9 cellular contexts compared by ENCODE assay signal in the genomic region with DNA sequence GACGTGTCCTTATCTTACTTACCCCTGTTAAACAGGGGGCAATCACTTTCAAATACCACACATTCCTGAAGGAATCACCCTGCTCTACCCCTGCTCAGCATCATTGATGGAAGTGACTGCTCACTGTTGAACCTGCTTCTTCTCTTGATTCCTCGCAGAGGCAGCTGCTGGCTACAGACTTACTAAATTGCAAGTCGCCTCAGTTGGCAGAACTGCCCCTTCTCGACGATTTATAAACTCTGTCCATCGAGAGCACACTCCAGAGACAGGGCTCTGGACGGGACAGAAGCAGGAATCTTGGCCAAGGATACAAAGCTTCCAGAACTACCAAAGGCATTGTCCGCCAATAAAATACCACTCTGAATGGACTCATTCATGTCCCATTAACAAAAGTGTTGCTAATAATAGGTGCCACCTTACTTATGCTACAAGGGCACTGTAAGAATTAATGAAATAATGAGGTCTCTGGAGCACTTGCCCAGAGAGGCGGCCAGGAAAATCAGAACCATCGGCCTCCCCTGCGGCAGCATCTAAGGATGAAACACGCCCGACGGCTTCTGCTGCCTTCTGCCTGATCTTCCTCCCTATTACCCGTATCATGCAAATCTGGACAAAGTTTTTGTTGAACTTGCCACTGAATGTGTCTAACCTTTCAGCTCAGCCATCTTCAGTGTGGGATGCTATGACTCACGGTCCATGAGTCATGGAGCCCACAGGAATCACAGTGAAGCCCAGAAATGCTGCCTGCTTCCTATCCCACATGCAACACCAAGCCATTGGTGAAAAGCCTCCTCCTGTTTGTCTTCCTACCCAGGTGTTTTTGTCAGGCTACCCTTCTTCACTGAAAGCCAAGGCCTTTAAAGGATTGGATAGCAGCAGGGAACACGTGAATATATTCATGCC.
DNase-seq lines count a peak whose midpoint lies in the region; ATAC-seq, FAIRE-seq and TF ChIP-seq lines count a peak whose summit lies in the region.
"Had no signal": no experiment of that assay in that cellular context is flagged by ENCODE, and none has a peak within 500 bp of the region (broad histone marks: within the 10 kb centered on the region; RNA-seq: fewer than 3 reads in every experiment).

No MANE protein-coding gene starts in this region.

- DNase-seq in AG08396 (ENCODE audit: low spot score) (peak; percentile 84), Kasumi-1 (lab: John Stamatoyannopoulos, UW) (peak; percentile 31 to 32), K562 (ENCODE audit: extremely low read depth in 1 of 4, low spot score in 3 of 4) (peak in 1 of 4 experiments; percentile 7), right lobe of liver (peak in 1 of 3 donors; percentile 30), colonic mucosa (no peak), NCI-H2081 treated with DMSO at 0.1 percent for 48 hours (lab: John Stamatoyannopoulos, UW) (no peak)
- peak; percentile 14 to 40 for DNase-seq in stimulated activated CD8-positive, alpha-beta memory T cell treated with anti-CD3 and anti-CD28 coated beads, Interleukin-2, amount 100 ng/mL, for 48 hours (ENCODE audit: low read depth in 2 of 2)

- FAIRE-seq in K562 (lab: Jason Lieb, UNC), result peak; percentile 71
- FAIRE-seq: GM18507 had no signal

- peaks cover 3 to 12% of the 10 kb centered on the region in 2 experiments; a peak in 3 of 5 replicates for H3K27me3 ChIP-seq in K562 (ENCODE audit: control insufficient read depth in 2 of 2, insufficient read depth in 2 of 2, low read length in 2 of 2)
- H3K27me3 ChIP-seq in right lobe of liver, result no peaks in the 10 kb centered on the region
- H3K27me3 ChIP-seq in colonic mucosa, result no peaks in the 10 kb centered on the region

- TF ChIP-seq CTCF in K562 (IDR thresholded peaks at IDR 0.05 in 2 of 3, conservative IDR thresholded peaks at IDR 0.05 in 1 of 3; ENCODE audit: insufficient read depth in 2 of 3, low read depth in 1 of 3, low read length in 3 of 3), result no peak
- TF ChIP-seq CTCF in right lobe of liver (IDR thresholded peaks at IDR 0.05), result no peak
- no peak for TF ChIP-seq CTCF in colonic mucosa (IDR thresholded peaks at IDR 0.05)

- no peaks in the 10 kb centered on the region for H3K9me1 ChIP-seq in K562 (ENCODE audit: control insufficient read depth, insufficient read depth, low read length)

- no peaks in the 10 kb centered on the region for H3K36me3 ChIP-seq in K562 (ENCODE audit: control insufficient read depth, insufficient read depth, low read length)
- H3K36me3 ChIP-seq in right lobe of liver, result no peaks in the 10 kb centered on the region
- no peaks in the 10 kb centered on the region for H3K36me3 ChIP-seq in colonic mucosa

- H3K9me3 ChIP-seq in K562 (replicated peaks; ENCODE audit: control insufficient read depth, insufficient read depth, low read depth, low read length) (no peaks in the 10 kb centered on the region), right lobe of liver (no peaks in the 10 kb centered on the region), colonic mucosa (no peaks in the 10 kb centered on the region)

- no TSS peak for BruUV-seq in K562 (replicated peaks; lab: Mats Ljungman, UMichigan)

- TF ChIP-seq RAD21 in K562 (CRISPR knock-in tag; conservative IDR thresholded peaks at IDR 0.05 in 1 of 2, IDR thresholded peaks at IDR 0.05 in 1 of 2), result no peak

- CTCF ChIA-PET in K562 (lab: Yijun Ruan, JAX; ENCODE audit: low intra/inter-chr PET ratio), result no interaction called here

- in situ Hi-C loops in K562 (cut with MboI), result no loop called here

- TF ChIP-seq POLR2A in K562 (conservative IDR thresholded peaks at IDR 0.05) (no peak), right lobe of liver (IDR thresholded peaks at IDR 0.05) (no peak)

- intact Hi-C loops in K562 (cut with micrococcal nuclease), result no loop called here
- intact Hi-C loops in right lobe of liver (cut with DNase I), result no loop called here
- intact Hi-C loops in colonic mucosa (cut with DNase I), result no loop called here

- no peaks in the 10 kb centered on the region for H3K4me1 ChIP-seq in K562 (replicated peaks in 1 of 2; ENCODE audit: control insufficient read depth in 2 of 2, insufficient read depth in 2 of 2, low read length in 2 of 2)
- no peaks in the 10 kb centered on the region for H3K4me1 ChIP-seq in right lobe of liver
- no peaks in the 10 kb centered on the region for H3K4me1 ChIP-seq in colonic mucosa

- POLR2A ChIA-PET in K562 (lab: Yijun Ruan, JAX), result no interaction called here

- H3K4me3 ChIP-seq in K562 (no peak overlapping the region), right lobe of liver (no peak overlapping the region), colonic mucosa (no peak overlapping the region)

- H3K79me2 ChIP-seq in K562 (ENCODE audit: control insufficient read depth, insufficient read depth, low read length), result no peaks in the 10 kb centered on the region

- no peak for TF ChIP-seq EP300 in K562 (IDR thresholded peaks at IDR 0.05; ENCODE audit: low read length)

- no peak overlapping the region for H3K4me2 ChIP-seq in K562 (ENCODE audit: insufficient read depth, low read length)

- WGBS in K562 (ENCODE audit: insufficient coverage, low coverage, missing lambda C conversion rate), result under 1% methylated on average over 17 of the region's 17 CpGs
- WGBS in right lobe of liver (ENCODE audit: insufficient coverage, low coverage, low lambda C conversion rate, missing lambda C conversion rate), result 90% methylated on average over 11 of the region's 17 CpGs

- ATAC-seq in K562 (no peak), right lobe of liver (peak in 3 of 4 donors; percentile 10 to 93 (median 46)), HG02678 (IDR thresholded peaks at IDR 0.05; ENCODE audit: unreplicated experiment) (no peak)

- H4K20me1 ChIP-seq in K562 (replicated peaks; ENCODE audit: control insufficient read depth, insufficient read depth, low read length), result no peaks in the 10 kb centered on the region

- H3K9ac ChIP-seq in K562 (ENCODE audit: insufficient read depth in 1 of 2, low read depth in 2 of 2, low read length in 2 of 2) (no peak overlapping the region), colonic mucosa (ENCODE audit: low read depth in 2 of 2, low read length in 2 of 2) (no peak overlapping the region)

- no peak overlapping the region for H3K27ac ChIP-seq in K562 (ENCODE audit: extremely low read depth, low read depth, low read length)
- no peak overlapping the region for H3K27ac ChIP-seq in right lobe of liver
- no peak overlapping the region for H3K27ac ChIP-seq in colonic mucosa

- no peak overlapping the region for H2AFZ ChIP-seq in K562 (ENCODE audit: low read depth, low read length)

TF ChIP-seq in K562, 482 proteins besides CTCF, POLR2A, EP300 and RAD21 (continues in another document):
- no peak for TF ChIP-seq ZNF444 (CRISPR knock-in tag; IDR thresholded peaks at IDR 0.05)
- TF ChIP-seq RBM34 (IDR thresholded peaks at IDR 0.05; ENCODE audit: borderline replicate concordance, insufficient read depth, low read length), result no peak
- no peak for TF ChIP-seq TBL1XR1 (IDR thresholded peaks at IDR 0.05; ENCODE audit: low read length in 2 of 2)
- TF ChIP-seq JUN (IDR thresholded peaks at IDR 0.05; ENCODE audit: borderline replicate concordance, low read depth, low read length), result 0 out of 2 replicates have a peak, but pooled peaks have one; percentile 54
- TF ChIP-seq JUN (CRISPR knock-in tag; IDR thresholded peaks at IDR 0.05; ENCODE audit: borderline replicate concordance), result no peak
- no peak for TF ChIP-seq ZC3H8 (IDR thresholded peaks at IDR 0.05)
- no peak for TF ChIP-seq ATF1 (CRISPR knock-in tag; IDR thresholded peaks at IDR 0.05)
- no peak for TF ChIP-seq ATF1 (tag; IDR thresholded peaks at IDR 0.05)
- TF ChIP-seq ZBTB34 (CRISPR knock-in tag; IDR thresholded peaks at IDR 0.05), result no peak
- TF ChIP-seq GABPA (tag; conservative IDR thresholded peaks at IDR 0.05; ENCODE audit: low read depth), result no peak
- no peak for TF ChIP-seq PML (IDR thresholded peaks at IDR 0.05; ENCODE audit: low read length)
- TF ChIP-seq RBM14 (IDR thresholded peaks at IDR 0.05; ENCODE audit: borderline replicate concordance, insufficient read depth, low read depth, low read length), result no peak
- TF ChIP-seq SMAD4 (CRISPR knock-in tag; conservative IDR thresholded peaks at IDR 0.05), result no peak
- peak in 1 of 2 experiments; percentile 53; a peak in 2 of 4 replicates for TF ChIP-seq KDM1A (IDR thresholded peaks at IDR 0.05)
- peak; percentile 59 for TF ChIP-seq ATF3 (IDR thresholded peaks at IDR 0.05)
- TF ChIP-seq ATF3 (CRISPR knock-in tag; conservative IDR thresholded peaks at IDR 0.05), result no peak
- no peak for TF ChIP-seq CBX5 (IDR thresholded peaks at IDR 0.05; ENCODE audit: borderline replicate concordance, low read depth)
- no peak for TF ChIP-seq ZNF232 (CRISPR knock-in tag; IDR thresholded peaks at IDR 0.05)
- TF ChIP-seq RCOR1 (IDR thresholded peaks at IDR 0.05; ENCODE audit: borderline replicate concordance in 1 of 2, low read depth in 2 of 2, low read length in 2 of 2), result 0 out of 4 replicates have a peak, but pooled peaks of 1 of the 2 experiments have one; percentile 15
- no peak for TF ChIP-seq HIVEP1 (CRISPR knock-in tag; IDR thresholded peaks at IDR 0.05)
- no peak for TF ChIP-seq ZNF707 (CRISPR knock-in tag; conservative IDR thresholded peaks at IDR 0.05)
- TF ChIP-seq COPS2 (conservative IDR thresholded peaks at IDR 0.05), result no peak
- no peak for TF ChIP-seq ZNF174 (CRISPR knock-in tag; IDR thresholded peaks at IDR 0.05)
- no peak for TF ChIP-seq SIN3B (IDR thresholded peaks at IDR 0.05; ENCODE audit: low read depth)
- TF ChIP-seq ZNF165 (CRISPR knock-in tag; IDR thresholded peaks at IDR 0.05; ENCODE audit: borderline replicate concordance), result no peak

Comparison
In these comparisons a context has a peak if more than half of its experiments do, and no peak if none do; other contexts are left out.
1. DNase-seq: peak in AG08396 (single experiment), Kasumi-1 (2 of 2) and stimulated activated CD8-positive, alpha-beta memory T cell treated with anti-CD3 and anti-CD28 coated beads, Interleukin-2, amount 100 ng/mL, for 48 hours (2 of 2); none in colonic mucosa (single experiment) and NCI-H2081 treated with DMSO at 0.1 percent for 48 hours (single experiment).
2. ATAC-seq: peak in right lobe of liver (3 of 4); none in K562 (single experiment) and HG02678 (single experiment).